8 cellular contexts compared by ENCODE assay signal in the genomic region with DNA sequence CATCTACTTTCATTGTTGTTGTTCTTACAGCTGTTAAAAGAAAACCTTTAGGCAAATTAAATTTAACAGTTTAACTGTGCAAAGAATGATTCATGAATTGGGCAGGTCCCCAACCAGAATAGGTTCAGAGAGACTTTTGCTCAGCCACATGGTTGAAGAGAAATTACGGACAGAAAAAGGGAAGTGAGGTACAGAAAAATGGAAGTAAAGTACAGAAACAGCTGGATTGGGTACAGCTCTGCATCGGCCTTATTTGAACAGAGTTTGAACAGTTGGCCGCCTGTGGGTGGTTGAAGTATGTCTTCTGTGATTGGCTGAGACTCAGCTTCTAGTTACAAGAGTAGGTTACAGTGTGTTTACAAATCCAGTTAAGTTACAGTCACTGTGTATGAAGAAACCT.
A peak's percentile ranks its signal among the peaks of the same experiment; 100 is the strongest.
DNase-seq lines count a peak whose midpoint lies in the region; ATAC-seq, FAIRE-seq and TF ChIP-seq lines count a peak whose summit lies in the region.

No MANE protein-coding gene starts in this region.

- peaks cover 0 to 36% (median 14%) of the 10 kb centered on the region in 4 donors for H3K4me1 ChIP-seq in right lobe of liver

- TF ChIP-seq POLR2A in GM18505 (IDR thresholded peaks at IDR 0.05; ENCODE audit: borderline replicate concordance, extremely low read depth, insufficient read depth, insufficient read length) (no peak), right lobe of liver (IDR thresholded peaks at IDR 0.05) (no peak)

- peak; percentile 74 for DNase-seq in OCI-M1 (lab: John Stamatoyannopoulos, UW)
- DNase-seq in right lobe of liver: peak in 1 of 3 donors; percentile 64
- DNase-seq in activated CD8-positive, alpha-beta memory T cell treated with anti-CD3 and anti-CD28 coated beads, Interleukin-2, amount 10 ng/mL, durations not matched to agents 7 days and 5 days: no peak
- no peak for DNase-seq in urothelium cell line (ENCODE audit: low spot score)
- DNase-seq in NK-92 treated with Interleukin-12 subunit alpha and Interleukin-12 subunit beta, amount 100 ng/mL, for 24 hours (lab: John Stamatoyannopoulos, UW): no peak
- DNase-seq in D341Med (ENCODE audit: low spot score): no peak

- CTCF ChIA-PET in activated CD8-positive, alpha-beta memory T cell treated with anti-CD3 and anti-CD28 coated beads, Interleukin-2, amount 10 ng/mL, durations not matched to agents 7 days and 5 days (lab: Charles Lee): no interaction called here

- H3K27ac ChIP-seq in right lobe of liver: peak overlapping the region; percentile 39 to 58 (median 57)

- no peak overlapping the region for H3K27ac Mint-ChIP-seq in activated CD8-positive, alpha-beta memory T cell treated with anti-CD3 and anti-CD28 coated beads, Interleukin-2, amount 10 ng/mL, durations not matched to agents 7 days and 5 days

- H3K27me3 Mint-ChIP-seq in activated CD8-positive, alpha-beta memory T cell treated with anti-CD3 and anti-CD28 coated beads, Interleukin-2, amount 10 ng/mL, durations not matched to agents 7 days and 5 days: no peaks in the 10 kb centered on the region

- no peaks in the 10 kb centered on the region for H3K36me3 Mint-ChIP-seq in activated CD8-positive, alpha-beta memory T cell treated with anti-CD3 and anti-CD28 coated beads, Interleukin-2, amount 10 ng/mL, durations not matched to agents 7 days and 5 days

- no peaks in the 10 kb centered on the region for H3K4me1 Mint-ChIP-seq in activated CD8-positive, alpha-beta memory T cell treated with anti-CD3 and anti-CD28 coated beads, Interleukin-2, amount 10 ng/mL, durations not matched to agents 7 days and 5 days

- peak; percentile 73 for ATAC-seq in GM18505 (IDR thresholded peaks at IDR 0.05; ENCODE audit: unreplicated experiment)
- peak; percentile 87 for ATAC-seq in HG02678 (IDR thresholded peaks at IDR 0.05; ENCODE audit: unreplicated experiment)
- peak; percentile 82 to 93 (median 86) for ATAC-seq in right lobe of liver
- no peak for ATAC-seq in activated CD8-positive, alpha-beta memory T cell treated with anti-CD3 and anti-CD28 coated beads, Interleukin-2, amount 10 ng/mL, durations not matched to agents 7 days and 5 days

- no peaks in the 10 kb centered on the region for H3K27me3 ChIP-seq in right lobe of liver

- intact Hi-C loops in right lobe of liver (cut with DNase I): no loop called here

- no peak overlapping the region for H3K4me3 Mint-ChIP-seq in activated CD8-positive, alpha-beta memory T cell treated with anti-CD3 and anti-CD28 coated beads, Interleukin-2, amount 10 ng/mL, durations not matched to agents 7 days and 5 days

- H3K36me3 ChIP-seq in right lobe of liver: no peaks in the 10 kb centered on the region

- no peaks in the 10 kb centered on the region for H3K9me3 Mint-ChIP-seq in activated CD8-positive, alpha-beta memory T cell treated with anti-CD3 and anti-CD28 coated beads, Interleukin-2, amount 10 ng/mL, durations not matched to agents 7 days and 5 days (ENCODE audit: low read depth)

- peak in 1 of 4 donors; percentile 10 for TF ChIP-seq CTCF in right lobe of liver (IDR thresholded peaks at IDR 0.05)

- H3K9me3 ChIP-seq in right lobe of liver: no peaks in the 10 kb centered on the region

- no peak for FAIRE-seq in urothelium cell line (lab: Jason Lieb, UNC)

- no peak overlapping the region for H3K4me3 ChIP-seq in right lobe of liver

- WGBS in right lobe of liver (ENCODE audit: insufficient coverage, low coverage, low lambda C conversion rate, missing lambda C conversion rate): 23% methylated on average over 3 of the region's 3 CpGs
